ENCODE assay signal across 1 cellular context in the genomic region with DNA sequence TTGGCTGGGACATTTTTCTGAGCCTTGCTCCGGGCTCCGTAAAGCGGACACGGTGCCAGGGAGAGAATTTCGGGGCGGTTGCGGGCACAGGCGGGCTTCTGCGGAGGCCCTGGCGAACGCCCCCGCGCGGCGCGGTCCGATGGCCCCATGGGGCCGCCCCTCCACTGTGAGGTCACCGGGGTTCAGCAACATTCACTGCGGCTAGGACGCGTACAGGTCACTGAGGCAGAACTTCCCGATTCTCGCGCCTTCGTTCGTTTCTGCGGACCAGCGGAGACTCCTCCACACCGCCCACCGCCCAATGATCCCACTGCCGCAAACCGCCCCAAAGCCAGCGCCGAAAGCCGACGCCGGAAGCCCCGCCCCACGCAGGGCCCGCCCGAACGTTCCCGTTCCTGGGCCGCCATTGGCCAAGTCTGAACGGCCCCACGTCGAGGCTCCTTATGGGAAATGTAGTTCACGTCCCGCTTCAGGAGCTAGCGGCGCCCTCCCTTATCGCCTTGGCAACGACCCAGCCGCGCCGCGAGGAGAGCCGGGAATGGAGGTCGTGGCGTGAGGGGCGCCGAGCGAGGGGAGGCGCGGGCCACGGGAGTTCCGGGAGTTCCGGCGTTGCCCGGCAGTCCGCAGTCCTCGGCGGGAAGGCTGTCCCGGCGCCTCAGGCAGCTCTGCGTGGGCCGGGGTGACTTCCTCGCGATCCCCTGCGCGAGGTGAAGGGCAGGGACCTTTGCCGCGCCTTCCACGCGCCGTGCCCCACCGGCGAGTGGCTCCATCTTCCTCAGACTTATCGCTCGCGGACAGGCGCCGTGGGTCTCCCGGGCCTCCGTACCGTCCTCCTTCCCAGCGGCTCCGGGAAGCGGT.
TF ChIP-seq lines count a peak whose summit lies in the region.

ZNF584 (plus strand) TSS at position 498 of the 858 bp plus-strand sequence. CDS start 499 bp downstream, outside the sequence.

TF ChIP-seq in HEK293, 187 proteins besides CTCF, POLR2A, EP300 and RAD21 (continued from another document and continues in another):
- TF ChIP-seq, protein P1, sequence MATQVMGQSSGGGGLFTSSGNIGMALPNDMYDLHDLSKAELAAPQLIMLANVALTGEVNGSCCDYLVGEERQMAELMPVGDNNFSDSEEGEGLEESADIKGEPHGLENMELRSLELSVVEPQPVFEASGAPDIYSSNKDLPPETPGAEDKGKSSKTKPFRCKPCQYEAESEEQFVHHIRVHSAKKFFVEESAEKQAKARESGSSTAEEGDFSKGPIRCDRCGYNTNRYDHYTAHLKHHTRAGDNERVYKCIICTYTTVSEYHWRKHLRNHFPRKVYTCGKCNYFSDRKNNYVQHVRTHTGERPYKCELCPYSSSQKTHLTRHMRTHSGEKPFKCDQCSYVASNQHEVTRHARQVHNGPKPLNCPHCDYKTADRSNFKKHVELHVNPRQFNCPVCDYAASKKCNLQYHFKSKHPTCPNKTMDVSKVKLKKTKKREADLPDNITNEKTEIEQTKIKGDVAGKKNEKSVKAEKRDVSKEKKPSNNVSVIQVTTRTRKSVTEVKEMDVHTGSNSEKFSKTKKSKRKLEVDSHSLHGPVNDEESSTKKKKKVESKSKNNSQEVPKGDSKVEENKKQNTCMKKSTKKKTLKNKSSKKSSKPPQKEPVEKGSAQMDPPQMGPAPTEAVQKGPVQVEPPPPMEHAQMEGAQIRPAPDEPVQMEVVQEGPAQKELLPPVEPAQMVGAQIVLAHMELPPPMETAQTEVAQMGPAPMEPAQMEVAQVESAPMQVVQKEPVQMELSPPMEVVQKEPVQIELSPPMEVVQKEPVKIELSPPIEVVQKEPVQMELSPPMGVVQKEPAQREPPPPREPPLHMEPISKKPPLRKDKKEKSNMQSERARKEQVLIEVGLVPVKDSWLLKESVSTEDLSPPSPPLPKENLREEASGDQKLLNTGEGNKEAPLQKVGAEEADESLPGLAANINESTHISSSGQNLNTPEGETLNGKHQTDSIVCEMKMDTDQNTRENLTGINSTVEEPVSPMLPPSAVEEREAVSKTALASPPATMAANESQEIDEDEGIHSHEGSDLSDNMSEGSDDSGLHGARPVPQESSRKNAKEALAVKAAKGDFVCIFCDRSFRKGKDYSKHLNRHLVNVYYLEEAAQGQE (tag by site-specific recombination; IDR thresholded peaks at IDR 0.05) = no peak
- TF ChIP-seq ZNF19 (tag by site-specific recombination; IDR thresholded peaks at IDR 0.05; ENCODE audit: low read depth) = no peak
- TF ChIP-seq ZNF561 (tag by site-specific recombination; IDR thresholded peaks at IDR 0.05; ENCODE audit: borderline replicate concordance) = peak; percentile 16; the same call in 1 of the 2 replicates
- TF ChIP-seq, protein P2, sequence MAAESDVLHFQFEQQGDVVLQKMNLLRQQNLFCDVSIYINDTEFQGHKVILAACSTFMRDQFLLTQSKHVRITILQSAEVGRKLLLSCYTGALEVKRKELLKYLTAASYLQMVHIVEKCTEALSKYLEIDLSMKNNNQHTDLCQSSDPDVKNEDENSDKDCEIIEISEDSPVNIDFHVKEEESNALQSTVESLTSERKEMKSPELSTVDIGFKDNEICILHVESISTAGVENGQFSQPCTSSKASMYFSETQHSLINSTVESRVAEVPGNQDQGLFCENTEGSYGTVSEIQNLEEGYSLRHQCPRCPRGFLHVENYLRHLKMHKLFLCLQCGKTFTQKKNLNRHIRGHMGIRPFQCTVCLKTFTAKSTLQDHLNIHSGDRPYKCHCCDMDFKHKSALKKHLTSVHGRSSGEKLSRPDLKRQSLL (tag by site-specific recombination; IDR thresholded peaks at IDR 0.05) = no peak
- TF ChIP-seq PRDM6 (tag by site-specific recombination; IDR thresholded peaks at IDR 0.05) = no peak
- TF ChIP-seq ZNF366 (tag by site-specific recombination; conservative IDR thresholded peaks at IDR 0.05) = no peak
- peak; percentile 31; the same call in 1 of the 2 replicates for TF ChIP-seq ZBTB10 (tag by site-specific recombination; IDR thresholded peaks at IDR 0.05)
- TF ChIP-seq, protein P3, sequence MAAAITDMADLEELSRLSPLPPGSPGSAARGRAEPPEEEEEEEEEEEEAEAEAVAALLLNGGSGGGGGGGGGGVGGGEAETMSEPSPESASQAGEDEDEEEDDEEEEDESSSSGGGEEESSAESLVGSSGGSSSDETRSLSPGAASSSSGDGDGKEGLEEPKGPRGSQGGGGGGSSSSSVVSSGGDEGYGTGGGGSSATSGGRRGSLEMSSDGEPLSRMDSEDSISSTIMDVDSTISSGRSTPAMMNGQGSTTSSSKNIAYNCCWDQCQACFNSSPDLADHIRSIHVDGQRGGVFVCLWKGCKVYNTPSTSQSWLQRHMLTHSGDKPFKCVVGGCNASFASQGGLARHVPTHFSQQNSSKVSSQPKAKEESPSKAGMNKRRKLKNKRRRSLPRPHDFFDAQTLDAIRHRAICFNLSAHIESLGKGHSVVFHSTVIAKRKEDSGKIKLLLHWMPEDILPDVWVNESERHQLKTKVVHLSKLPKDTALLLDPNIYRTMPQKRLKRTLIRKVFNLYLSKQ (tag by site-specific recombination; IDR thresholded peaks at IDR 0.05; ENCODE audit: borderline replicate concordance) = no peak
- TF ChIP-seq GLI4 (tag by site-specific recombination; IDR thresholded peaks at IDR 0.05) = 0 out of 2 replicates have a peak, but pooled peaks have one; percentile 66
- no peak for TF ChIP-seq ZIC2 (tag by site-specific recombination; IDR thresholded peaks at IDR 0.05)
- TF ChIP-seq, protein P4, sequence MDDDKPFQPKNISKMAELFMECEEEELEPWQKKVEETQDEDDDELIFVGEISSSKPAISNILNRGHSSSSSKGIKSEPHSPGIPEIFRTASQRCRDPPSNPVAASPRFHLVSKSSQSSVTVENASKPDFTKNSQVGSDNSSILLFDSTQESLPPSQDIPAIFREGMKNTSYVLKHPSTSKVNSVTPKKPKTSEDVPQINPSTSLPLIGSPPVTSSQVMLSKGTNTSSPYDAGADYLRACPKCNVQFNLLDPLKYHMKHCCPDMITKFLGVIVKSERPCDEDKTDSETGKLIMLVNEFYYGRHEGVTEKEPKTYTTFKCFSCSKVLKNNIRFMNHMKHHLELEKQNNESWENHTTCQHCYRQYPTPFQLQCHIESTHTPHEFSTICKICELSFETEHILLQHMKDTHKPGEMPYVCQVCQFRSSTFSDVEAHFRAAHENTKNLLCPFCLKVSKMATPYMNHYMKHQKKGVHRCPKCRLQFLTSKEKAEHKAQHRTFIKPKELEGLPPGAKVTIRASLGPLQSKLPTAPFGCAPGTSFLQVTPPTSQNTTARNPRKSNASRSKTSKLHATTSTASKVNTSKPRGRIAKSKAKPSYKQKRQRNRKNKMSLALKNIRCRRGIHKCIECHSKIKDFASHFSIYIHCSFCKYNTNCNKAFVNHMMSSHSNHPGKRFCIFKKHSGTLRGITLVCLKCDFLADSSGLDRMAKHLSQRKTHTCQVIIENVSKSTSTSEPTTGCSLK (tag by site-specific recombination; IDR thresholded peaks at IDR 0.05) = no peak
- no peak for TF ChIP-seq ZNF416 (tag by site-specific recombination; IDR thresholded peaks at IDR 0.05)
- TF ChIP-seq, protein P5, sequence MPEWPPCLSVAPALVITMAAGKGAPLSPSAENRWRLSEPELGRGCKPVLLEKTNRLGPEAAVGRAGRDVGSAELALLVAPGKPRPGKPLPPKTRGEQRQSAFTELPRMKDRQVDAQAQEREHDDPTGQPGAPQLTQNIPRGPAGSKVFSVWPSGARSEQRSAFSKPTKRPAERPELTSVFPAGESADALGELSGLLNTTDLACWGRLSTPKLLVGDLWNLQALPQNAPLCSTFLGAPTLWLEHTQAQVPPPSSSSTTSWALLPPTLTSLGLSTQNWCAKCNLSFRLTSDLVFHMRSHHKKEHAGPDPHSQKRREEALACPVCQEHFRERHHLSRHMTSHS (tag by site-specific recombination; IDR thresholded peaks at IDR 0.05) = no peak
- no peak for TF ChIP-seq ZNF768 (tag by site-specific recombination; IDR thresholded peaks at IDR 0.05)
- TF ChIP-seq, protein P6, sequence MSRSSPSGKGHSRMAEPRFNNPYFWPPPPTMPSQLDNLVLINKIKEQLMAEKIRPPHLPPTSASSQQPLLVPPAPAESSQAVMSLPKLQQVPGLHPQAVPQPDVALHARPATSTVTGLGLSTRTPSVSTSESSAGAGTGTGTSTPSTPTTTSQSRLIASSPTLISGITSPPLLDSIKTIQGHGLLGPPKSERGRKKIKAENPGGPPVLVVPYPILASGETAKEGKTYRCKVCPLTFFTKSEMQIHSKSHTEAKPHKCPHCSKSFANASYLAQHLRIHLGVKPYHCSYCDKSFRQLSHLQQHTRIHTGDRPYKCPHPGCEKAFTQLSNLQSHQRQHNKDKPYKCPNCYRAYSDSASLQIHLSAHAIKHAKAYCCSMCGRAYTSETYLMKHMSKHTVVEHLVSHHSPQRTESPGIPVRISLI (tag by site-specific recombination; IDR thresholded peaks at IDR 0.05) = no peak
- no peak; the same call in 1 of the 2 replicates for TF ChIP-seq ZFP69B (tag by site-specific recombination; IDR thresholded peaks at IDR 0.05)
- TF ChIP-seq, protein P7, sequence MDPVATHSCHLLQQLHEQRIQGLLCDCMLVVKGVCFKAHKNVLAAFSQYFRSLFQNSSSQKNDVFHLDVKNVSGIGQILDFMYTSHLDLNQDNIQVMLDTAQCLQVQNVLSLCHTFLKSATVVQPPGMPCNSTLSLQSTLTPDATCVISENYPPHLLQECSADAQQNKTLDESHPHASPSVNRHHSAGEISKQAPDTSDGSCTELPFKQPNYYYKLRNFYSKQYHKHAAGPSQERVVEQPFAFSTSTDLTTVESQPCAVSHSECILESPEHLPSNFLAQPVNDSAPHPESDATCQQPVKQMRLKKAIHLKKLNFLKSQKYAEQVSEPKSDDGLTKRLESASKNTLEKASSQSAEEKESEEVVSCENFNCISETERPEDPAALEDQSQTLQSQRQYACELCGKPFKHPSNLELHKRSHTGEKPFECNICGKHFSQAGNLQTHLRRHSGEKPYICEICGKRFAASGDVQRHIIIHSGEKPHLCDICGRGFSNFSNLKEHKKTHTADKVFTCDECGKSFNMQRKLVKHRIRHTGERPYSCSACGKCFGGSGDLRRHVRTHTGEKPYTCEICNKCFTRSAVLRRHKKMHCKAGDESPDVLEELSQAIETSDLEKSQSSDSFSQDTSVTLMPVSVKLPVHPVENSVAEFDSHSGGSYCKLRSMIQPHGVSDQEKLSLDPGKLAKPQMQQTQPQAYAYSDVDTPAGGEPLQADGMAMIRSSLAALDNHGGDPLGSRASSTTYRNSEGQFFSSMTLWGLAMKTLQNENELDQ (tag by site-specific recombination; IDR thresholded peaks at IDR 0.05; ENCODE audit: low read depth) = no peak
- TF ChIP-seq ZSCAN23 (tag by site-specific recombination; IDR thresholded peaks at IDR 0.05) = no peak
- TF ChIP-seq OVOL3 (tag by site-specific recombination; IDR thresholded peaks at IDR 0.05) = no peak; the same call in 1 of the 2 replicates
- TF ChIP-seq ZNF624 (tag by site-specific recombination; IDR thresholded peaks at IDR 0.05) = no peak
- TF ChIP-seq PRDM10 (tag by site-specific recombination; IDR thresholded peaks at IDR 0.05) = peak; percentile 72
- peak; percentile 94 for TF ChIP-seq ZNF785 (tag by site-specific recombination; IDR thresholded peaks at IDR 0.05)
- TF ChIP-seq ZNF610 (tag by site-specific recombination; IDR thresholded peaks at IDR 0.05; ENCODE audit: borderline replicate concordance) = peak; percentile 63; the same call in 1 of the 2 replicates
- TF ChIP-seq ZFP41 (tag by site-specific recombination; IDR thresholded peaks at IDR 0.05; ENCODE audit: borderline replicate concordance) = no peak
